In genomic region chr6:138979813-138980668, GRCh38 we compare ENCODE assay signal across 15 cellular contexts. TPM values are rescaled to one million over a fixed set of nuclear protein-coding genes. Genes with fewer than 3 reads are reported as not detected.
DNase-seq lines count a peak whose midpoint lies in the region; ATAC-seq and TF ChIP-seq lines count a peak whose summit lies in the region.
"Had no signal": no experiment of that assay in that cellular context is flagged by ENCODE, and none has a peak within 500 bp of the region (broad histone marks: within the 10 kb centered on the region; RNA-seq: fewer than 3 reads in every experiment).

No MANE protein-coding gene starts in this region.

- no peak overlapping the region for H3K4me3 Mint-ChIP-seq in activated naive CD8-positive, alpha-beta T cell treated with anti-CD3 and anti-CD28 coated beads, Interleukin-2, amount 50 U/mL, for 24 hours
- no peak overlapping the region for H3K4me3 Mint-ChIP-seq in activated naive CD8-positive, alpha-beta T cell treated with anti-CD3 and anti-CD28 coated beads for 36 hours
- no peak overlapping the region for H3K4me3 Mint-ChIP-seq in stimulated activated effector memory CD8-positive, alpha-beta T cell treated with anti-CD3 and anti-CD28 coated beads, Interleukin-12 subunit alpha, Interleukin-12 subunit beta, amount 100 ng/mL, for 72 hours
- H3K4me3 Mint-ChIP-seq: activated CD4-positive, alpha-beta memory T cell treated with anti-CD3 and anti-CD28 coated beads for 36 hours had no signal

- BruUV-seq in OCI-LY7 (replicated peaks; lab: Mats Ljungman, UMichigan): no TSS peak

- POLR2A ChIA-PET in OCI-LY7 (lab: Charles Lee): no interaction called here

- no peaks in the 10 kb centered on the region for H3K9me3 ChIP-seq in OCI-LY7 (ENCODE audit: low read length)
- H3K9me3 ChIP-seq: heart right ventricle had no signal

- H3K27ac Mint-ChIP-seq in activated naive CD8-positive, alpha-beta T cell treated with anti-CD3 and anti-CD28 coated beads, Interleukin-2, amount 50 U/mL, for 24 hours: no peak overlapping the region
- no peak overlapping the region for H3K27ac Mint-ChIP-seq in activated naive CD8-positive, alpha-beta T cell treated with anti-CD3 and anti-CD28 coated beads for 36 hours
- H3K27ac Mint-ChIP-seq in stimulated activated effector memory CD8-positive, alpha-beta T cell treated with anti-CD3 and anti-CD28 coated beads, Interleukin-12 subunit alpha, Interleukin-12 subunit beta, amount 100 ng/mL, for 72 hours: peak overlapping the region; percentile 3
- H3K27ac Mint-ChIP-seq: activated CD4-positive, alpha-beta memory T cell treated with anti-CD3 and anti-CD28 coated beads for 36 hours; IgD-negative memory B cell had no signal

- DNase-seq in activated naive CD8-positive, alpha-beta T cell treated with anti-CD3 and anti-CD28 coated beads, Interleukin-2, amount 50 U/mL, for 24 hours: no peak
- DNase-seq in activated naive CD8-positive, alpha-beta T cell treated with anti-CD3 and anti-CD28 coated beads for 36 hours: no peak
- peak; percentile 41 for DNase-seq in OCI-LY7 (ENCODE audit: low spot score)
- DNase-seq in stimulated activated effector memory CD8-positive, alpha-beta T cell treated with anti-CD3 and anti-CD28 coated beads, Interleukin-12 subunit alpha, Interleukin-12 subunit beta, amount 100 ng/mL, for 72 hours (ENCODE audit: low spot score in 2 of 2): no peak
- DNase-seq in amniotic stem cell (lab: John Stamatoyannopoulos, UW): no peak
- DNase-seq in GF-D8 (lab: John Stamatoyannopoulos, UW): no peak
- no peak for DNase-seq in NCI-H187 (lab: John Stamatoyannopoulos, UW)
- DNase-seq: activated CD4-positive, alpha-beta memory T cell treated with anti-CD3 and anti-CD28 coated beads for 36 hours; activated effector memory CD4-positive, alpha-beta T cell treated with Interleukin-2 at 50 U/mL for 16 hours; heart right ventricle; NCI-H2081 treated with DMSO at 0.1 percent for 48 hours; stimulated activated CD4-positive, alpha-beta T cell treated with anti-CD3 and anti-CD28 coated beads, Interleukin-15, amount 100 ng/mL, for 24 hours had no signal

- no peaks in the 10 kb centered on the region for H3K27me3 Mint-ChIP-seq in activated naive CD8-positive, alpha-beta T cell treated with anti-CD3 and anti-CD28 coated beads, Interleukin-2, amount 50 U/mL, for 24 hours
- H3K27me3 Mint-ChIP-seq in activated naive CD8-positive, alpha-beta T cell treated with anti-CD3 and anti-CD28 coated beads for 36 hours: no peaks in the 10 kb centered on the region
- H3K27me3 Mint-ChIP-seq: activated CD4-positive, alpha-beta memory T cell treated with anti-CD3 and anti-CD28 coated beads for 36 hours; IgD-negative memory B cell had no signal

- H3K27ac ChIP-seq in OCI-LY7 (ENCODE audit: low read depth, low read length, poor library complexity, severe bottlenecking): no peak overlapping the region
- H3K27ac ChIP-seq: heart right ventricle had no signal

- H3K36me3 Mint-ChIP-seq in activated naive CD8-positive, alpha-beta T cell treated with anti-CD3 and anti-CD28 coated beads, Interleukin-2, amount 50 U/mL, for 24 hours (ENCODE audit: low read depth): peaks cover 2% of the 10 kb centered on the region
- H3K36me3 Mint-ChIP-seq in activated naive CD8-positive, alpha-beta T cell treated with anti-CD3 and anti-CD28 coated beads for 36 hours: peaks cover 4% of the 10 kb centered on the region
- no peaks in the 10 kb centered on the region for H3K36me3 Mint-ChIP-seq in stimulated activated effector memory CD8-positive, alpha-beta T cell treated with anti-CD3 and anti-CD28 coated beads, Interleukin-12 subunit alpha, Interleukin-12 subunit beta, amount 100 ng/mL, for 72 hours
- H3K36me3 Mint-ChIP-seq: activated CD4-positive, alpha-beta memory T cell treated with anti-CD3 and anti-CD28 coated beads for 36 hours; IgD-negative memory B cell had no signal

- H2AFZ ChIP-seq in OCI-LY7 (ENCODE audit: low read length): no peak overlapping the region

- no peak overlapping the region for H3K4me2 ChIP-seq in OCI-LY7 (ENCODE audit: low read length)

- intact Hi-C loops in OCI-LY7 (cut with micrococcal nuclease; ENCODE audit: unreplicated experiment): no loop called here

- ATAC-seq in activated naive CD8-positive, alpha-beta T cell treated with anti-CD3 and anti-CD28 coated beads, Interleukin-2, amount 50 U/mL, for 24 hours: peak; percentile 17
- peak; percentile 49 for ATAC-seq in HG03039 (IDR thresholded peaks at IDR 0.05; ENCODE audit: unreplicated experiment)
- no peak for ATAC-seq in stimulated activated effector memory CD8-positive, alpha-beta T cell treated with anti-CD3 and anti-CD28 coated beads, Interleukin-12 subunit alpha, Interleukin-12 subunit beta, amount 100 ng/mL, for 72 hours

- peaks cover 40% of the 10 kb centered on the region for H4K20me1 ChIP-seq in OCI-LY7 (ENCODE audit: insufficient read depth, low read length)

- H3K36me3 ChIP-seq in OCI-LY7 (ENCODE audit: insufficient read depth, low read length): no peaks in the 10 kb centered on the region
- H3K36me3 ChIP-seq: heart right ventricle had no signal

- H3K4me1 ChIP-seq in OCI-LY7 (ENCODE audit: insufficient read depth, low read length, poor library complexity, severe bottlenecking): peaks cover 30% of the 10 kb centered on the region

- peaks cover 42% of the 10 kb centered on the region for H3K4me1 Mint-ChIP-seq in activated naive CD8-positive, alpha-beta T cell treated with anti-CD3 and anti-CD28 coated beads, Interleukin-2, amount 50 U/mL, for 24 hours
- peaks cover 46% of the 10 kb centered on the region for H3K4me1 Mint-ChIP-seq in activated naive CD8-positive, alpha-beta T cell treated with anti-CD3 and anti-CD28 coated beads for 36 hours
- H3K4me1 Mint-ChIP-seq in stimulated activated effector memory CD8-positive, alpha-beta T cell treated with anti-CD3 and anti-CD28 coated beads, Interleukin-12 subunit alpha, Interleukin-12 subunit beta, amount 100 ng/mL, for 72 hours: peaks cover 36% of the 10 kb centered on the region

- no peaks in the 10 kb centered on the region for H3K9me2 ChIP-seq in OCI-LY7 (ENCODE audit: insufficient read depth, low read length)

- H3K79me2 ChIP-seq in OCI-LY7 (ENCODE audit: insufficient read depth, low read depth, low read length): peaks cover 97% of the 10 kb centered on the region

- TF ChIP-seq CTCF in OCI-LY7 (conservative IDR thresholded peaks at IDR 0.05; ENCODE audit: low read length): no peak

- H3K9me3 Mint-ChIP-seq in activated naive CD8-positive, alpha-beta T cell treated with anti-CD3 and anti-CD28 coated beads, Interleukin-2, amount 50 U/mL, for 24 hours: no peaks in the 10 kb centered on the region
- no peaks in the 10 kb centered on the region for H3K9me3 Mint-ChIP-seq in activated naive CD8-positive, alpha-beta T cell treated with anti-CD3 and anti-CD28 coated beads for 36 hours
- no peaks in the 10 kb centered on the region for H3K9me3 Mint-ChIP-seq in stimulated activated effector memory CD8-positive, alpha-beta T cell treated with anti-CD3 and anti-CD28 coated beads, Interleukin-12 subunit alpha, Interleukin-12 subunit beta, amount 100 ng/mL, for 72 hours
- H3K9me3 Mint-ChIP-seq: activated CD4-positive, alpha-beta memory T cell treated with anti-CD3 and anti-CD28 coated beads for 36 hours; IgD-negative memory B cell had no signal

- CTCF ChIA-PET in OCI-LY7 (lab: Charles Lee; ENCODE audit: unreplicated experiment): no interaction called here

- H3K4me3 ChIP-seq in OCI-LY7 (ENCODE audit: low read depth, low read length, poor library complexity, severe bottlenecking): no peak overlapping the region
- H3K4me3 ChIP-seq: heart right ventricle, lung had no signal

RNA-seq across cellular contexts. Expression of gene REPS1, which starts 8.0 kb away (rescaled TPM):
- 10 to 100 TPM; 59.7 to 73.2 TPM for total RNA-seq in activated naive CD8-positive, alpha-beta T cell treated with anti-CD3 and anti-CD28 coated beads for 36 hours
- 29.0 and 40.0 TPM in 2 replicates for total RNA-seq in OCI-LY7 (2014; rRNA removed; shearing (Covaris generic))
- 53.9 and 68.6 TPM in 2 replicates for total RNA-seq in OCI-LY7 (2022)

RNA-seq across cellular contexts. Expression of gene ABRACL, which starts 48.5 kb away (rescaled TPM):
- 100 to 1,000 TPM; 192 to 196 TPM for total RNA-seq in activated naive CD8-positive, alpha-beta T cell treated with anti-CD3 and anti-CD28 coated beads for 36 hours
- 69.7 and 70.1 TPM in 2 replicates for total RNA-seq in OCI-LY7 (2014; rRNA removed; shearing (Covaris generic))
- 56.0 and 73.5 TPM in 2 replicates for total RNA-seq in OCI-LY7 (2022)
